20 cellular contexts compared by ENCODE assay signal in the genomic region with DNA sequence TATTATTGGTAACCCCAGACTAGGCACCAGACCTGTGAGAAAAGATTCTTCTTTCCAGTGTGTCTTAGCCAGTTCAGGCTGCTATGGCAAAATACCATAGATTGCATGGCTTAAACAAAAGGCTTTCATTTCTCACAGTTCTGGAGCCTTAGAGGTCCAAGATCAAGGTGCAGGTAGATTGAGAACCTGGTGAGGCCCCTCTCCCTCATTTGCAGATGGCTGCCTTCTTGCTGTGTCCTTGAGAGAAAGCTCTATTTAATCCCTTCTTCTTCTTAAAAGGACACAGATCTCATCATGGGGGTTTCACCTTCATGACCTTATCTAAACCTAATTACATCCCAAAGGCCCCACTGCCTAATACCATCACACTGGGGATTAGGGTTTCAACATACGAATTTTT.
"Had no signal": no experiment of that assay in that cellular context is flagged by ENCODE, and none has a peak within 500 bp of the region (broad histone marks: within the 10 kb centered on the region; RNA-seq: fewer than 3 reads in every experiment).

No MANE protein-coding gene starts in this region.

- DNase-seq: colonic mucosa; cortex of kidney; effector memory CD4-positive, alpha-beta T cell; esophagus squamous epithelium; foreskin fibroblast; glutamatergic neuron; head of caudate nucleus; heart right ventricle; hippocampal formation; left cardiac atrium; left lung; left ventricle myocardium superior; lower lobe of right lung; mesenchymal stem cell; mucosa of descending colon; naive B cell had no signal

- FAIRE-seq: endothelial cell of umbilical vein, frontal cortex, islet of Langerhans, keratinocyte had no signal

- H3K9me3 ChIP-seq: colonic mucosa, esophagus squamous epithelium, heart right ventricle, left lung, lower lobe of right lung, mucosa of descending colon had no signal

- H3K27ac ChIP-seq: colonic mucosa, heart right ventricle, left lung, lower lobe of right lung had no signal

- H3K4me1 ChIP-seq: colonic mucosa, lower lobe of right lung had no signal

- ATAC-seq: heart right ventricle, left cardiac atrium, left lung, left ventricle myocardium superior, lower lobe of right lung, mucosa of descending colon had no signal

- H3K36me3 ChIP-seq: colonic mucosa, esophagus squamous epithelium, heart right ventricle, left lung, lower lobe of right lung had no signal

- H3K4me3 ChIP-seq: colonic mucosa, esophagus squamous epithelium, heart right ventricle, left lung, lower lobe of right lung, mucosa of descending colon had no signal
